2 cellular contexts compared by ENCODE assay signal in the genomic region with DNA sequence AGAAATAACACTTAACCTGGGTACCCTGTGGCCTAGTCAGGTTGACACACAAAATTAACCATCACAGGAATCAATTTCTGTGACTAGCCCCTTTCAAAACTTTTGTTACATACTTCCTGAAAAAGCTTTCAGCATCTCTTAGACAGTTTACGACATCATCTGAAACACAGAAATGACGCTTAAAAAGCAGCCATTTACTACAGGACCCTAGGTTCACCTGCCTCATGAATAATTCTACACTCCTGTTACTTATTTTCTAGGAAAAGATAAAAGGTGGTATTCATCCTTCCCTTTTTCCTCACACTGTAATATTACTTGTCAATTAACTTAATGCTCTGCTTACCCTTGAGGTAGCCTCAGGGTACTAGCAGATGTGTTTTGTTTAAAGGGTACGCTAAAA.
TF ChIP-seq lines count a peak whose summit lies in the region.

No MANE protein-coding gene starts in this region.

TF ChIP-seq in A549, 52 proteins besides CTCF, POLR2A, EP300 and RAD21 (continued from another document):
- TF ChIP-seq ZFP36 (IDR thresholded peaks at IDR 0.05; ENCODE audit: borderline replicate concordance, partially characterized antibody) = no peak
- no peak for TF ChIP-seq POLR2AphosphoS2 (conservative IDR thresholded peaks at IDR 0.05; ENCODE audit: low read length)
- no peak for TF ChIP-seq ESRRA (IDR thresholded peaks at IDR 0.05; ENCODE audit: borderline replicate concordance, low read length)
- no peak for TF ChIP-seq GATA3 (IDR thresholded peaks at IDR 0.05; ENCODE audit: borderline replicate concordance)
- no peak for TF ChIP-seq FOXS1 (CRISPR knock-in tag; IDR thresholded peaks at IDR 0.05)
- TF ChIP-seq JUNB (IDR thresholded peaks at IDR 0.05) = no peak
- TF ChIP-seq CHD2 (IDR thresholded peaks at IDR 0.05; ENCODE audit: low read length, partially characterized antibody) = no peak
- TF ChIP-seq RARB (CRISPR knock-in tag; IDR thresholded peaks at IDR 0.05) = no peak

TF ChIP-seq in HCT116, 20 proteins besides CTCF, POLR2A, EP300 and RAD21 (continued from another document):
- no peak for TF ChIP-seq ZBTB33 (IDR thresholded peaks at IDR 0.05; ENCODE audit: extremely low read depth, insufficient replicate concordance, low read length)
- TF ChIP-seq SRF (IDR thresholded peaks at IDR 0.05; ENCODE audit: low read depth) = no peak
- TF ChIP-seq EZH2 (IDR thresholded peaks at IDR 0.05) = no peak
- TF ChIP-seq EZH2phosphoT487 (IDR thresholded peaks at IDR 0.05; ENCODE audit: borderline replicate concordance) = no peak
- no peak for TF ChIP-seq JUND (IDR thresholded peaks at IDR 0.05)
- TF ChIP-seq, protein P1, sequence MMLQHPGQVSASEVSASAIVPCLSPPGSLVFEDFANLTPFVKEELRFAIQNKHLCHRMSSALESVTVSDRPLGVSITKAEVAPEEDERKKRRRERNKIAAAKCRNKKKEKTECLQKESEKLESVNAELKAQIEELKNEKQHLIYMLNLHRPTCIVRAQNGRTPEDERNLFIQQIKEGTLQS (IDR thresholded peaks at IDR 0.05) = no peak
- no peak for TF ChIP-seq FOSL1 (IDR thresholded peaks at IDR 0.05; ENCODE audit: low read depth)
